ENCODE assay signal across 1 cellular context in genomic region chr15:90159213-90159612, GRCh38.
TF ChIP-seq lines count a peak whose summit lies in the region.

No MANE protein-coding gene starts in this region.

TF ChIP-seq in K562, 482 proteins besides CTCF, POLR2A, EP300 and RAD21:
- TF ChIP-seq TARDBP (IDR thresholded peaks at IDR 0.05) (no peak), HMG20B (CRISPR knock-in tag; IDR thresholded peaks at IDR 0.05) (no peak), MLLT1 (IDR thresholded peaks at IDR 0.05) (no peak), PML (IDR thresholded peaks at IDR 0.05; ENCODE audit: low read length) (no peak), TCF3 (CRISPR knock-in tag; IDR thresholded peaks at IDR 0.05) (no peak), HNRNPLL (IDR thresholded peaks at IDR 0.05; ENCODE audit: low read depth, low read length, poor library complexity, severe bottlenecking) (no peak)
